Comparison of ENCODE assay signal across 22 cellular contexts in genomic region chrX:51361251-51361650, GRCh38.
"Had no signal": no experiment of that assay in that cellular context is flagged by ENCODE, and none has a peak within 500 bp of the region (broad histone marks: within the 10 kb centered on the region; RNA-seq: fewer than 3 reads in every experiment).

No MANE protein-coding gene starts in this region.

- H3K4me3 Mint-ChIP-seq: activated CD8-positive, alpha-beta T cell treated with anti-CD3 and anti-CD28 coated beads, Interleukin-2, amount 10 ng/mL, durations not matched to agents 7 days and 5 days; activated naive CD8-positive, alpha-beta T cell treated with anti-CD3 and anti-CD28 coated beads, Interleukin-2, amount 10 ng/mL, durations not matched to agents 7 days and 5 days had no signal

- DNase-seq: activated CD4-positive, alpha-beta T cell treated with anti-CD3 and anti-CD28 coated beads for 4 hours; activated CD8-positive, alpha-beta memory T cell treated with anti-CD3 and anti-CD28 coated beads, Interleukin-2, amount 50 U/mL, for 48 hours; activated CD8-positive, alpha-beta T cell treated with anti-CD3 and anti-CD28 coated beads, Interleukin-2, amount 10 ng/mL, durations not matched to agents 7 days and 5 days; activated naive CD4-positive, alpha-beta T cell treated with anti-CD3 and anti-CD28 coated beads, Interleukin-2, amount 50 U/mL, for 16 hours; activated naive CD8-positive, alpha-beta T cell treated with anti-CD3 and anti-CD28 coated beads, Interleukin-2, amount 10 ng/mL, durations not matched to agents 7 days and 5 days; activated T-cell treated with anti-CD3 and anti-CD28 coated beads, Interleukin-2, amount 50 U/mL, for 1 hour; adrenal gland; anterior cingulate cortex; body of pancreas; central memory CD4-positive, alpha-beta T cell; Kasumi-1; KBM-7; NCI-H1105 treated with DMSO at 0.1 percent for 48 hours; NCI-H1436 treated with DMSO at 0.1 percent for 48 hours; NCI-H187 treated with DMSO at 0.1 percent for 48 hours; NCI-H2081 treated with DMSO at 0.1 percent for 48 hours; NCI-H446; NCI-H526; NCI-H774; NK-92 treated with Interleukin-12 subunit alpha and Interleukin-12 subunit beta, amount 100 ng/mL, for 24 hours; T-helper 1 cell had no signal

- H3K9me3 ChIP-seq: body of pancreas had no signal

- H3K27ac Mint-ChIP-seq: activated CD8-positive, alpha-beta T cell treated with anti-CD3 and anti-CD28 coated beads, Interleukin-2, amount 10 ng/mL, durations not matched to agents 7 days and 5 days; activated naive CD8-positive, alpha-beta T cell treated with anti-CD3 and anti-CD28 coated beads, Interleukin-2, amount 10 ng/mL, durations not matched to agents 7 days and 5 days had no signal

- H3K4me3 ChIP-seq: adrenal gland, body of pancreas, SK-N-MC had no signal

- H3K27me3 Mint-ChIP-seq: activated naive CD8-positive, alpha-beta T cell treated with anti-CD3 and anti-CD28 coated beads, Interleukin-2, amount 10 ng/mL, durations not matched to agents 7 days and 5 days had no signal
